Comparison of ENCODE assay signal across 28 cellular contexts in genomic region chr15:101497484-101498034, GRCh38. TPM values are rescaled to one million over a fixed set of nuclear protein-coding genes. Genes with fewer than 3 reads are reported as not detected.
A peak's percentile ranks its signal among the peaks of the same experiment; 100 is the strongest.
DNase-seq lines count a peak whose midpoint lies in the region; ATAC-seq lines count a peak whose summit lies in the region.
"Had no signal": no experiment of that assay in that cellular context is flagged by ENCODE, and none has a peak within 500 bp of the region (broad histone marks: within the 10 kb centered on the region; RNA-seq: fewer than 3 reads in every experiment).

No MANE protein-coding gene starts in this region.

- 82% methylated on average over 19 of the region's 20 CpGs for WGBS in mesenchymal stem cell

- H3K4me1 Mint-ChIP-seq in T-helper 17 cell = peaks cover 24% of the 10 kb centered on the region

- H3K79me1 ChIP-seq in mesenchymal stem cell (replicated peaks; ENCODE audit: low read length, poor library complexity, severe bottlenecking) = no peaks in the 10 kb centered on the region

- no peak overlapping the region for H2BK5ac ChIP-seq in mesenchymal stem cell (ENCODE audit: low read depth, low read length, poor library complexity, severe bottlenecking)

- peak overlapping the region; percentile 58 for H2BK15ac ChIP-seq in mesenchymal stem cell (ENCODE audit: low read depth, poor library complexity, severe bottlenecking)

- H3K27ac ChIP-seq in mesenchymal stem cell (ENCODE audit: low read length, poor library complexity, severe bottlenecking) = no peak overlapping the region
- H3K27ac ChIP-seq: epithelial cell of prostate, PC-9, thyroid gland had no signal

- H3K4me2 ChIP-seq in mesenchymal stem cell (ENCODE audit: low read length, poor library complexity, severe bottlenecking) = no peak overlapping the region

- DNase-seq in stimulated activated CD4-positive, alpha-beta T cell treated with anti-CD3 and anti-CD28 coated beads, Interleukin-4, amount 100 ng/mL, for 24 hours = peak; percentile 2
- DNase-seq in stimulated activated CD4-positive, alpha-beta T cell treated with anti-CD3 and anti-CD28 coated beads, Interleukin-12 subunit alpha, Interleukin-12 subunit beta, amount 100 ng/mL, for 4 hours = no peak
- DNase-seq in T-helper 17 cell (no peak), mesenchymal stem cell (no peak), OCI-M2 (lab: John Stamatoyannopoulos, UW; ENCODE audit: unreplicated experiment) (no peak), NCI-H1930 (lab: John Stamatoyannopoulos, UW) (no peak)
- DNase-seq: ACHN; activated CD4-positive, alpha-beta T cell treated with anti-CD3 and anti-CD28 coated beads, Interleukin-2, amount 50 U/mL, for 1 hour; activated naive CD4-positive, alpha-beta T cell treated with anti-CD3 and anti-CD28 coated beads, Interleukin-2, amount 50 U/mL, for 16 hours; amniotic stem cell; BE2C; COR-L47; effector CD4-positive, alpha-beta T cell; GF-D8; IMR-90; kidney; NCI-H1092 treated with DMSO at 0.1 percent for 48 hours; NCI-H187; NCI-H524; NK-92 treated with Interleukin-12 subunit alpha and Interleukin-12 subunit beta, amount 100 ng/mL, for 24 hours; PC-9; stimulated activated CD8-positive, alpha-beta memory T cell treated with anti-CD3 and anti-CD28 coated beads, Interleukin-4, amount 100 ng/mL, for 48 hours; stimulated activated naive CD8-positive, alpha-beta T cell treated with anti-CD3 and anti-CD28 coated beads, Interleukin-15, amount 100 ng/mL, for 72 hours; thyroid gland had no signal

- no peak overlapping the region for H2BK120ac ChIP-seq in mesenchymal stem cell (ENCODE audit: low read depth, low read length)

- no peaks in the 10 kb centered on the region for H3K36me3 ChIP-seq in mesenchymal stem cell (ENCODE audit: control insufficient read depth in 1 of 2, insufficient read depth in 2 of 2, low read depth in 1 of 2, low read length in 2 of 2)
- H3K36me3 ChIP-seq: BE2C, thyroid gland had no signal

- no peak overlapping the region for H3K9ac ChIP-seq in mesenchymal stem cell (ENCODE audit: low read length)

- ATAC-seq in T-helper 17 cell (no peak), GM18867 (IDR thresholded peaks at IDR 0.05; ENCODE audit: unreplicated experiment) (no peak), HG02885 (IDR thresholded peaks at IDR 0.05; ENCODE audit: poor library complexity, unreplicated experiment) (no peak)
- ATAC-seq: stimulated activated naive CD8-positive, alpha-beta T cell treated with anti-CD3 and anti-CD28 coated beads, Interleukin-15, amount 100 ng/mL, for 72 hours had no signal

- no peak overlapping the region for H4K91ac ChIP-seq in mesenchymal stem cell (ENCODE audit: low read length)

- no peak overlapping the region for H3K4me3 ChIP-seq in mesenchymal stem cell (ENCODE audit: insufficient read depth in 1 of 2, low read depth in 1 of 2, low read length in 2 of 2)
- H3K4me3 ChIP-seq: PC-9, thyroid gland had no signal

- peaks cover 60% of the 10 kb centered on the region for H3K27me3 Mint-ChIP-seq in T-helper 17 cell

- H3K27ac Mint-ChIP-seq in T-helper 17 cell = peak overlapping the region; percentile 47
- H3K27ac Mint-ChIP-seq: stimulated activated naive CD8-positive, alpha-beta T cell treated with anti-CD3 and anti-CD28 coated beads, Interleukin-15, amount 100 ng/mL, for 72 hours; WTC11 had no signal

- no peak overlapping the region for H3K23ac ChIP-seq in mesenchymal stem cell (ENCODE audit: low read length in 2 of 2)

- H3K4me1 ChIP-seq in mesenchymal stem cell (ENCODE audit: control insufficient read depth, insufficient read depth, low read depth, low read length) = no peaks in the 10 kb centered on the region
- H3K4me1 ChIP-seq: thyroid gland had no signal

- H3K4me3 Mint-ChIP-seq in T-helper 17 cell = no peak overlapping the region
- H3K4me3 Mint-ChIP-seq: WTC11 had no signal

- no peak overlapping the region for H2AK5ac ChIP-seq in mesenchymal stem cell (ENCODE audit: low read length, severe bottlenecking)

- H3K4ac ChIP-seq in mesenchymal stem cell (ENCODE audit: low read depth in 1 of 2, low read length in 2 of 2) = no peak overlapping the region

- no peak overlapping the region for H2BK12ac ChIP-seq in mesenchymal stem cell (ENCODE audit: low read length in 2 of 2)

- H2AFZ ChIP-seq in mesenchymal stem cell (ENCODE audit: low read depth, low read length) = no peak overlapping the region
- H2AFZ ChIP-seq: PC-9 had no signal

- H3K27me3 ChIP-seq in mesenchymal stem cell (ENCODE audit: control insufficient read depth in 1 of 2, insufficient read depth in 1 of 2, low read length in 2 of 2) = peaks cover 41 to 54% of the 10 kb centered on the region in 2 experiments
- H3K27me3 ChIP-seq: BE2C, thyroid gland had no signal

- H3K14ac ChIP-seq in mesenchymal stem cell (ENCODE audit: low read length in 2 of 2) = no peak overlapping the region

- H3K9me3 ChIP-seq in T-helper 17 cell (ENCODE audit: control insufficient read depth, low read length, poor library complexity, severe bottlenecking) (no peaks in the 10 kb centered on the region), mesenchymal stem cell (ENCODE audit: control insufficient read depth, low read length) (no peaks in the 10 kb centered on the region)
- H3K9me3 ChIP-seq: BE2C, thyroid gland had no signal

- no peak overlapping the region for H4K8ac ChIP-seq in mesenchymal stem cell (ENCODE audit: low read length)

- H3K18ac ChIP-seq in mesenchymal stem cell (ENCODE audit: low read depth in 1 of 2, low read length in 2 of 2) = no peak overlapping the region

- peaks cover 18% of the 10 kb centered on the region for H3K36me3 Mint-ChIP-seq in T-helper 17 cell (ENCODE audit: low read depth)
- H3K36me3 Mint-ChIP-seq: WTC11 had no signal

RNA-seq across cellular contexts. Expression of gene PCSK6, which starts 8.1 kb away (rescaled TPM):
- total RNA-seq in T-helper 17 cell = 10 to 100 TPM in 1 of 2 donors, 1 to 10 TPM in 1; 1.9 to 27.8 TPM
- polyA plus RNA-seq in mesenchymal stem cell (2013, experiment 1 of 2) = 49.7 TPM
- polyA plus RNA-seq in mesenchymal stem cell (2013, experiment 2 of 2) = 51.6 TPM
- total RNA-seq: IMR-90 had no signal
- polyA plus RNA-seq: IMR-90 had no signal
